In the genomic region with DNA sequence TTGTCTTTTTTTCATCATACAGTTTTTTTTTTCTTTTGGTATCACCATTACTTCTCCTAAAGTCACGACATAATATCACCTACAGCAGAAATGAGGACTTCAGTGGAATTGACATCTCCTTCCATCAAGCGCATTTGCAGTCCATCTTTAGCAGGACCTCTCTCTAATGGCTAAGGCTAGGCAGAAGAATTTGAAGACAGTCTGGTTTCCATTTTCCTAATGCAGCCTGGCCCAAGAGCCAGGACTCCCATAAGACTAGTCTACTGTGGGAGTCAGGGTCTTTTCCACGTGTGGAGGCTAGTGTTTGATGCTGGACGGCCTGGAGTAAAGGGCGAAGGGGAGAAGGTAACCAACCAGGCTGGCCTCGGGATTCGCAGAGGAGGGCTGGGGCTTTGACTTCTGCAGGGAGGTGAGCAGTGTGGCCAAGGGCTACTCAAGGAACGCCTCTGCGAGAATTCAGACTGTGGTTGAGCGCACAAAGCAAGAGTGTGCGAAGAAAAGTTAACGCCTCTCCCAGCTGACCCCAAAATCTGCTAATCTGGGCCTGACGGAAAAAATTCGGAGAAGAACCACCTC, we compare ENCODE assay signal across 1 cellular context.
A peak's percentile ranks its signal among the peaks of the same experiment; 100 is the strongest.
TF ChIP-seq lines count a peak whose summit lies in the region.

No MANE protein-coding gene starts in this region.

TF ChIP-seq in A549, 52 proteins besides CTCF, POLR2A, EP300 and RAD21 (continued from another document):
- TF ChIP-seq, protein P1, sequence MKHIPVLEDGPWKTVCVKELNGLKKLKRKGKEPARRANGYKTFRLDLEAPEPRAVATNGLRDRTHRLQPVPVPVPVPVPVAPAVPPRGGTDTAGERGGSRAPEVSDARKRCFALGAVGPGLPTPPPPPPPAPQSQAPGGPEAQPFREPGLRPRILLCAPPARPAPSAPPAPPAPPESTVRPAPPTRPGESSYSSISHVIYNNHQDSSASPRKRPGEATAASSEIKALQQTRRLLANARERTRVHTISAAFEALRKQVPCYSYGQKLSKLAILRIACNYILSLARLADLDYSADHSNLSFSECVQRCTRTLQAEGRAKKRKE (CRISPR knock-in tag; IDR thresholded peaks at IDR 0.05; ENCODE audit: low read depth) = 0 out of 2 replicates have a peak, but pooled peaks have one; percentile 7
TF ChIP-seq in A549: peak in this region for 2.
